ENCODE assay signal across 24 cellular contexts in genomic region chr5:133925866-133926488, GRCh38. TPM values are rescaled to one million over a fixed set of nuclear protein-coding genes. Genes with fewer than 3 reads are reported as not detected.
DNase-seq lines count a peak whose midpoint lies in the region; ATAC-seq, FAIRE-seq and TF ChIP-seq lines count a peak whose summit lies in the region.
"Had no signal": no experiment of that assay in that cellular context is flagged by ENCODE, and none has a peak within 500 bp of the region (broad histone marks: within the 10 kb centered on the region; RNA-seq: fewer than 3 reads in every experiment).

No MANE protein-coding gene starts in this region.

- H3K27me3 ChIP-seq in ovary: no peaks in the 10 kb centered on the region
- H3K27me3 ChIP-seq: dorsolateral prefrontal cortex, sigmoid colon, thyroid gland had no signal

- TF ChIP-seq CTCF in ovary (IDR thresholded peaks at IDR 0.05): no peak

- peak; percentile 36 for FAIRE-seq in HTR-8/SVneo (lab: Jason Lieb, UNC)
- no peak for FAIRE-seq in RCC 7860 (lab: Jason Lieb, UNC)
- peak; percentile 13 for FAIRE-seq in urothelium cell line (lab: Jason Lieb, UNC)
- FAIRE-seq: kidney had no signal

- H3K4me1 ChIP-seq in ovary (ENCODE audit: insufficient read depth): peaks cover 5% of the 10 kb centered on the region
- H3K4me1 ChIP-seq: sigmoid colon, thyroid gland had no signal

- no peaks in the 10 kb centered on the region for H3K36me3 ChIP-seq in ovary
- H3K36me3 ChIP-seq: sigmoid colon, thyroid gland had no signal

- TF ChIP-seq POLR2A in ovary (IDR thresholded peaks at IDR 0.05): no peak

- no peak for ATAC-seq in GM21576 (IDR thresholded peaks at IDR 0.05; ENCODE audit: unreplicated experiment)
- ATAC-seq: naive thymus-derived CD4-positive, alpha-beta T cell; stimulated activated effector memory CD8-positive, alpha-beta T cell treated with anti-CD3 and anti-CD28 coated beads, Interleukin-12 subunit alpha, Interleukin-12 subunit beta, amount 100 ng/mL, for 72 hours had no signal

- DNase-seq in HTR-8/SVneo (ENCODE audit: insufficient read length, low spot score) (peak; percentile 48), RCC 7860 (ENCODE audit: low spot score) (peak; percentile 8), foreskin melanocyte (peak; percentile 26), urothelium cell line (ENCODE audit: low spot score) (peak; percentile 49), ovary (no peak), activated gamma-delta T cell treated with Interleukin-2 at 50 U/mL for 16 hours (no peak)
- DNase-seq: activated naive CD4-positive, alpha-beta T cell; amniotic stem cell; caudate nucleus; COR-L47; dorsolateral prefrontal cortex; foreskin fibroblast; hypothalamus; KG1; kidney; naive thymus-derived CD4-positive, alpha-beta T cell; NCI-H1930; NCI-H226; sigmoid colon; SK-N-SH; thyroid gland had no signal

- intact Hi-C loops in ovary (cut with DNase I): no loop called here

- no peak for TF ChIP-seq EP300 in ovary (IDR thresholded peaks at IDR 0.05)

- 89 to 95% (median 91%) methylated on average over 12 of the region's 12 CpGs for WGBS in ovary, 3 donors

- H3K4me3 ChIP-seq in ovary: no peak overlapping the region
- H3K4me3 ChIP-seq: dorsolateral prefrontal cortex, sigmoid colon, thyroid gland had no signal

- H3K27ac ChIP-seq in ovary: no peak overlapping the region
- H3K27ac ChIP-seq: HL-60, sigmoid colon, thyroid gland had no signal

- no peaks in the 10 kb centered on the region for H3K9me3 ChIP-seq in ovary
- H3K9me3 ChIP-seq: sigmoid colon, SK-N-SH, thyroid gland had no signal

RNA-seq across cellular contexts. Expression of gene C5orf15, which starts 42.4 kb away (rescaled TPM):
- 10 to 100 TPM; 26.9 to 62.2 (median 33.4) TPM for total RNA-seq in ovary
- 100 to 1,000 TPM in 1 of 2 donors, 10 to 100 TPM in 1; 46.0 to 102 TPM for polyA plus RNA-seq in ovary

Comparison
In these comparisons a context has a peak if more than half of its experiments do, and no peak if none do; other contexts are left out.
1. DNase-seq: peak in HTR-8/SVneo (single experiment), RCC 7860 (single experiment), foreskin melanocyte (single experiment) and urothelium cell line (single experiment); none in ovary (0 of 5) and activated gamma-delta T cell treated with Interleukin-2 at 50 U/mL for 16 hours (single experiment).